Comparison of ENCODE assay signal across 8 cellular contexts in the genomic region with DNA sequence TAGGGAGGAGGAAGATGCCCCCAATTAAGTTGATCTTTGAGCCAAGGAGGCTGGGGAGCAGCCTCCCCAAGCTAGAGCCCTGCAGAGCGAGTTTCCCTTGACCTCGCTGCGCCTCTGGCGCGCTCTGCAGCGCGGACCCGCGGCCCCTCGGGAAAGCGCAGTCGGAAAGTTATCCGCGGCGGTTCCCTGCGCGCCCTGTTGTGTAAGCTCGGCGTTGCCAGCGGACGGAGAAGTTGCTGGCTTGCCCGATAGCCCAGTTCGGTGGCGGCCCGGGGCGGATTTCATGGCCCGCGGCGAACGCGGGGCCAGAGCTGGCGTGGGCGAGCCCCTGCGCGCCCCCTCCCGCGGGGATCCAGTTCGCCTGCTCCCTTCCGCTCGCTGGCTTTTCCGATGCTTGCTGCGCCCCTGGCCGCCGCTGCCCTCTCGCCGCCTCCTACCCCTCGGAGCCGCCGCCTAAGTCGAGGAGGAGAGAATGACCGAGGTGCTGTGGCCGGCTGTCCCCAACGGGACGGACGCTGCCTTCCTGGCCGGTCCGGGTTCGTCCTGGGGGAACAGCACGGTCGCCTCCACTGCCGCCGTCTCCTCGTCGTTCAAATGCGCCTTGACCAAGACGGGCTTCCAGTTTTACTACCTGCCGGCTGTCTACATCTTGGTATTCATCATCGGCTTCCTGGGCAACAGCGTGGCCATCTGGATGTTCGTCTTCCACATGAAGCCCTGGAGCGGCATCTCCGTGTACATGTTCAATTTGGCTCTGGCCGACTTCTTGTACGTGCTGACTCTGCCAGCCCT. TPM values are rescaled to one million over a fixed set of nuclear protein-coding genes. Genes with fewer than 3 reads are reported as not detected.
DNase-seq lines count a peak whose midpoint lies in the region; TF ChIP-seq lines count a peak whose summit lies in the region.

No MANE protein-coding gene starts in this region.

- H3K27ac Mint-ChIP-seq in activated CD4-positive, alpha-beta T cell treated with anti-CD3 and anti-CD28 coated beads, Interleukin-2, amount 10 ng/mL, durations not matched to agents 7 days and 5 days = peak overlapping the region; percentile 62

- H3K9me3 Mint-ChIP-seq in activated CD4-positive, alpha-beta T cell treated with anti-CD3 and anti-CD28 coated beads, Interleukin-2, amount 10 ng/mL, durations not matched to agents 7 days and 5 days = no peaks in the 10 kb centered on the region

- H3K36me3 Mint-ChIP-seq in activated CD4-positive, alpha-beta T cell treated with anti-CD3 and anti-CD28 coated beads, Interleukin-2, amount 10 ng/mL, durations not matched to agents 7 days and 5 days (ENCODE audit: low read depth) = no peaks in the 10 kb centered on the region

- POLR2A ChIA-PET in activated CD4-positive, alpha-beta T cell treated with anti-CD3 and anti-CD28 coated beads, Interleukin-2, amount 10 ng/mL, durations not matched to agents 7 days and 5 days (lab: Charles Lee) = no interaction called here

- H3K36me3 ChIP-seq in H7 (replicated peaks; ENCODE audit: control insufficient read depth, insufficient read depth, low read length) = no peaks in the 10 kb centered on the region
- H3K36me3 ChIP-seq in neutrophil = no peaks in the 10 kb centered on the region

- no peaks in the 10 kb centered on the region for H3K9me3 ChIP-seq in neutrophil

- peak overlapping the region; percentile 82 for H3K4me3 Mint-ChIP-seq in activated CD4-positive, alpha-beta T cell treated with anti-CD3 and anti-CD28 coated beads, Interleukin-2, amount 10 ng/mL, durations not matched to agents 7 days and 5 days

- H3K27ac ChIP-seq in neutrophil = no peak overlapping the region

- peak; percentile 15 for DNase-seq in activated CD4-positive, alpha-beta T cell treated with anti-CD3 and anti-CD28 coated beads, Interleukin-2, amount 10 ng/mL, durations not matched to agents 7 days and 5 days
- DNase-seq in activated CD4-positive, alpha-beta T cell treated with anti-CD3 and anti-CD28 coated beads, Interleukin-2, amount 50 U/mL, for 1 hour = no peak
- DNase-seq in H7 (peak; percentile 69), LoVo (ENCODE audit: low spot score) (peak; percentile 35), globus pallidus (ENCODE audit: low spot score) (peak; percentile 51), DMS153 (lab: John Stamatoyannopoulos, UW) (no peak)
- DNase-seq in activated CD8-positive, alpha-beta memory T cell treated with anti-CD3 and anti-CD28 coated beads for 48 hours (ENCODE audit: low read depth in 2 of 3, low spot score in 2 of 3) = peak in 2 of 3 experiments; percentile 7 to 8

- peaks cover 18 to 19% of the 10 kb centered on the region in 2 experiments for H3K4me1 ChIP-seq in neutrophil (ENCODE audit: control insufficient read depth in 1 of 2, insufficient read depth in 1 of 2, low read depth in 1 of 2, low read length in 1 of 2)

- peaks cover 44% of the 10 kb centered on the region for H3K27me3 Mint-ChIP-seq in activated CD4-positive, alpha-beta T cell treated with anti-CD3 and anti-CD28 coated beads, Interleukin-2, amount 10 ng/mL, durations not matched to agents 7 days and 5 days

- no peak for TF ChIP-seq CTCF in neutrophil (IDR thresholded peaks at IDR 0.05)

- CTCF ChIA-PET in activated CD4-positive, alpha-beta T cell treated with anti-CD3 and anti-CD28 coated beads, Interleukin-2, amount 10 ng/mL, durations not matched to agents 7 days and 5 days (lab: Charles Lee) = interaction anchor here (1.1 to 1.2 kb wide), 2 partner anchors 35 to 126 kb away, joined by 4 to 5 read pairs; no protein-coding TSS in a partner anchor

- H3K27me3 ChIP-seq in H7 (ENCODE audit: control insufficient read depth, insufficient read depth, low read length) (peaks cover 13% of the 10 kb centered on the region), neutrophil (peaks cover 38% of the 10 kb centered on the region)

- peaks cover 17% of the 10 kb centered on the region for H3K4me1 Mint-ChIP-seq in activated CD4-positive, alpha-beta T cell treated with anti-CD3 and anti-CD28 coated beads, Interleukin-2, amount 10 ng/mL, durations not matched to agents 7 days and 5 days

- H3K4me3 ChIP-seq in H7 (ENCODE audit: insufficient read depth, low read depth, low read length) = peak overlapping the region; percentile 89
- peak overlapping the region; percentile 55 to 61 for H3K4me3 ChIP-seq in neutrophil (ENCODE audit: low read depth in 1 of 2, low read length in 1 of 2)

RNA-seq across cellular contexts. Expression of gene P2RY1, which starts 0.6 kb away (rescaled TPM):
- total RNA-seq in activated CD4-positive, alpha-beta T cell treated with anti-CD3 and anti-CD28 coated beads, Interleukin-2, amount 10 ng/mL, durations not matched to agents 7 days and 5 days = under 1 TPM; 0.17 to 0.19 TPM
- total RNA-seq in H7 (2014; rRNA removed; shearing (Covaris generic)) = 25.1 and 38.2 TPM in 2 replicates

Comparison
In these comparisons a context has a peak if more than half of its experiments do, and no peak if none do; other contexts are left out.
1. DNase-seq: peak in activated CD4-positive, alpha-beta T cell treated with anti-CD3 and anti-CD28 coated beads, Interleukin-2, amount 10 ng/mL, durations not matched to agents 7 days and 5 days (single experiment), H7 (single experiment), LoVo (single experiment), activated CD8-positive, alpha-beta memory T cell treated with anti-CD3 and anti-CD28 coated beads for 48 hours (2 of 3) and globus pallidus (single experiment); none in activated CD4-positive, alpha-beta T cell treated with anti-CD3 and anti-CD28 coated beads, Interleukin-2, amount 50 U/mL, for 1 hour (single experiment) and DMS153 (single experiment).
2. RNA of gene P2RY1, which starts 0.6 kb away (total RNA-seq): 25.1 to 38.2 TPM in H7; 0.17 to 0.19 TPM in activated CD4-positive, alpha-beta T cell treated with anti-CD3 and anti-CD28 coated beads, Interleukin-2, amount 10 ng/mL, durations not matched to agents 7 days and 5 days; every median in the first group is over 10 times any median in the second.